28 cellular contexts compared by ENCODE assay signal in the genomic region with DNA sequence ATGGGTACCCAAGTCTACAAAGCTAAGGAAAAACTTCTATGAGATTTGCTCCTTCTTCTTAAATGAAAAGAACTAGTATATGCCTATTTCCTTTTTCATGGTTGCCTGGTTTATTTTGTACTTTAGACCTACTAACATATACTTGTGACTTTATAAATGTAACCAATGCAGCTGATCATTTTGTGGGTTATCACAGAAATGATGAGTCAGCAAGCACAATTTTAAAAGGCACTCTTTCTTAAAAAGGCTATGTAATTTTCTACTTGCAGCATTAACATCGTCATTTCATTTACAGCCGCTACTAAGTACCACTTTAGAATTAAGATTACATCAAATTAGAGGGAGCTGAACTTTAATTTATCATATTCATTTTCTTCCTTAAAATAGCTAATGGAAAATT.
"Had no signal": no experiment of that assay in that cellular context is flagged by ENCODE, and none has a peak within 500 bp of the region (broad histone marks: within the 10 kb centered on the region; RNA-seq: fewer than 3 reads in every experiment).

No MANE protein-coding gene starts in this region.

- H3K9me3 ChIP-seq: SJSA1, SK-N-SH had no signal

- H3K4me3 ChIP-seq: PC-9, SJSA1 had no signal

- H3K4me1 ChIP-seq: SJSA1 had no signal

- DNase-seq: Karpas-422, MM.1S, MV-4-11, NCI-H1092, NCI-H1105, NCI-H1417 treated with DMSO at 0.1 percent for 48 hours, NCI-H1436 treated with DMSO at 0.1 percent for 48 hours, NCI-H1694 treated with DMSO at 0.1 percent for 48 hours, NCI-H187 treated with DMSO at 0.1 percent for 48 hours, NCI-H2029, NCI-H2081, NCI-H2171 treated with DMSO at 0.1 percent for 48 hours, NCI-H2227 treated with DMSO at 0.1 percent for 48 hours, NCI-H345, NCI-H446, NCI-H510A treated with DMSO at 0.1 percent for 48 hours, NCI-H524 treated with DMSO at 0.1 percent for 48 hours, NCI-H748 treated with DMSO at 0.1 percent for 48 hours, NCI-H82, PC-9, SHP77 treated with DMSO at 0.1 percent for 48 hours, SK-N-SH, SW 1271 had no signal

- H3K27me3 ChIP-seq: SJSA1 had no signal

- H3K4me2 ChIP-seq: PC-9, SK-N-SH had no signal

- H3K27ac ChIP-seq: PC-9, RWPE1, SJSA1 had no signal

- H2AFZ ChIP-seq: PC-9 had no signal

- ATAC-seq: Panc1, Right ventricle myocardium inferior had no signal

- FAIRE-seq: RCC 7860 had no signal

- H3K9ac ChIP-seq: SK-N-SH had no signal

- H3K36me3 ChIP-seq: SJSA1 had no signal
